10 cellular contexts compared by ENCODE assay signal in the genomic region with DNA sequence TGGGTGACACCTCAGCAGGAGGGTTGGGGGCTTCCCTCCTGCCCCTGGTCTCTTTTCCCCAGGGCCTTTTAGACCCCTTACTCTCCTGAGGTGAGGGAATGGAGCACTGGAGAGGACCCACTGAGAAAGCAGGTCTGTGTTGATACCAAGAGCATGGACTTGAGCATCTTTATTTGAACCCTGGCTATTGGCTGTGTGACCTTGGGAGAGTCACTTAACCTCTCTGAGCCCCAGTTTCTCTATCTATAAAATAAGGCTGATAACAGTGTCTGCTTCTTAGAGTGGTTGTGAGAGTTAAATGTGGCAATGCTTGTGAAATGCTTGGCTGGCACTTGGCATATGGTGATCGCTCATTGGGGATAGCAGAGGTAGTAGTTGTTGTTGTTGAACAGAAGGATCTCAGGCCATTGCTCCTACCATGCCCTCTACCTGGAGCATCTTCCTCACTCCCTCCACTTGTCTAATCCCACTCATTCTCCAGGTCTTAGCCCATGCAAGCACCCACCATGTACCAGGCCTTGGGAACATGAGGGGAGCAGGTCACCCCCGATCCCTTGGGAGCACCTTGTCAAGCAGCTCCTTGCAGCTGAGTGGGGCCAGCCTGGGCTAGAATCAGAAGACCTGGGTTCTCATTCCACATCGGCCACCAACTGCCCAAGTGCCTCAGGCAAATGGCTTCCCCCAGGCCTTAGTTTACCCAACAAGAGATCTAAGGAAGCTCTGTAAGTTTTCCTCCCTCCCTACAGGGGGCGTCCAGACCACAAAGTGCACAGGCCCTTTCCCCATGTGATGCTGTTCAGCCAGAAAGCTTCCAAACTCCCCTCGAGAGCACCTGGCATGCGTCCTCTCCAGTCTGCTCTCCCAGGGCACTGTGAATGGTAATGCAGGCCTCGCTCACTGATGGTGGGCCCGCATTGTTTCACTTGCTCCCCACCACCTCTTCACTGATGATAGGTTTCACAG.
A peak's percentile ranks its signal among the peaks of the same experiment; 100 is the strongest.
DNase-seq lines count a peak whose midpoint lies in the region; ATAC-seq and TF ChIP-seq lines count a peak whose summit lies in the region.
"Had no signal": no experiment of that assay in that cellular context is flagged by ENCODE, and none has a peak within 500 bp of the region (broad histone marks: within the 10 kb centered on the region; RNA-seq: fewer than 3 reads in every experiment).

No MANE protein-coding gene starts in this region.

- intact Hi-C loops in activated CD4-positive, alpha-beta T cell treated with anti-CD3 and anti-CD28 coated beads for 36 hours (cut with DNase I, micrococcal nuclease), result no loop called here

- H3K27me3 Mint-ChIP-seq in activated CD4-positive, alpha-beta T cell treated with anti-CD3 and anti-CD28 coated beads for 36 hours, result peaks cover 2% of the 10 kb centered on the region
- peaks cover under 1% of the 10 kb centered on the region for H3K27me3 Mint-ChIP-seq in activated CD4-positive, alpha-beta T cell treated with anti-CD3 and anti-CD28 coated beads, Interleukin-2, amount 10 ng/mL, durations not matched to agents 7 days and 5 days
- H3K27me3 Mint-ChIP-seq in chondrocyte (ENCODE audit: low read depth) (peaks cover 3% of the 10 kb centered on the region), progenitor cell of endocrine pancreas (peaks cover 10% of the 10 kb centered on the region)

- H3K9me3 Mint-ChIP-seq in activated CD4-positive, alpha-beta T cell treated with anti-CD3 and anti-CD28 coated beads for 36 hours (ENCODE audit: low read depth), result no peaks in the 10 kb centered on the region
- H3K9me3 Mint-ChIP-seq in activated CD4-positive, alpha-beta T cell treated with anti-CD3 and anti-CD28 coated beads, Interleukin-2, amount 10 ng/mL, durations not matched to agents 7 days and 5 days, result no peaks in the 10 kb centered on the region
- no peaks in the 10 kb centered on the region for H3K9me3 Mint-ChIP-seq in chondrocyte (ENCODE audit: low read depth)
- no peaks in the 10 kb centered on the region for H3K9me3 Mint-ChIP-seq in progenitor cell of endocrine pancreas (ENCODE audit: low read depth)

- H3K4me1 Mint-ChIP-seq in activated CD4-positive, alpha-beta T cell treated with anti-CD3 and anti-CD28 coated beads for 36 hours, result no peaks in the 10 kb centered on the region
- H3K4me1 Mint-ChIP-seq in activated CD4-positive, alpha-beta T cell treated with anti-CD3 and anti-CD28 coated beads, Interleukin-2, amount 10 ng/mL, durations not matched to agents 7 days and 5 days, result no peaks in the 10 kb centered on the region
- H3K4me1 Mint-ChIP-seq in chondrocyte (ENCODE audit: low read depth), result peaks cover 3% of the 10 kb centered on the region
- H3K4me1 Mint-ChIP-seq in progenitor cell of endocrine pancreas (ENCODE audit: low read depth), result peaks cover 9% of the 10 kb centered on the region

- no peak for ATAC-seq in activated CD4-positive, alpha-beta T cell treated with anti-CD3 and anti-CD28 coated beads for 36 hours
- no peak for ATAC-seq in GM19023 (IDR thresholded peaks at IDR 0.05; ENCODE audit: unreplicated experiment)
- ATAC-seq: pancreas had no signal

- no peak overlapping the region for H3K27ac Mint-ChIP-seq in activated CD4-positive, alpha-beta T cell treated with anti-CD3 and anti-CD28 coated beads for 36 hours
- no peak overlapping the region for H3K27ac Mint-ChIP-seq in activated CD4-positive, alpha-beta T cell treated with anti-CD3 and anti-CD28 coated beads, Interleukin-2, amount 10 ng/mL, durations not matched to agents 7 days and 5 days
- H3K27ac Mint-ChIP-seq in chondrocyte (ENCODE audit: unreplicated experiment) (no peak overlapping the region), progenitor cell of endocrine pancreas (no peak overlapping the region)

- POLR2A ChIA-PET in activated CD4-positive, alpha-beta T cell treated with anti-CD3 and anti-CD28 coated beads for 36 hours (lab: Charles Lee), result no interaction called here
- POLR2A ChIA-PET in activated CD4-positive, alpha-beta T cell treated with anti-CD3 and anti-CD28 coated beads, Interleukin-2, amount 10 ng/mL, durations not matched to agents 7 days and 5 days (lab: Charles Lee), result no interaction called here

- DNase-seq in activated CD4-positive, alpha-beta T cell treated with anti-CD3 and anti-CD28 coated beads for 36 hours, result peak; percentile 25
- no peak for DNase-seq in activated CD4-positive, alpha-beta T cell treated with anti-CD3 and anti-CD28 coated beads, Interleukin-2, amount 10 ng/mL, durations not matched to agents 7 days and 5 days
- DNase-seq in NAMALWA (ENCODE audit: low spot score), result peak; percentile 48
- no peak for DNase-seq in chondrocyte (ENCODE audit: low spot score)
- DNase-seq in progenitor cell of endocrine pancreas (ENCODE audit: low spot score, unreplicated experiment), result no peak
- DNase-seq in hippocampal formation (lab: John Stamatoyannopoulos, UW), result no peak
- no peak for DNase-seq in COLO829 (ENCODE audit: low spot score)
- DNase-seq: activated gamma-delta T cell, pancreas had no signal

- H3K36me3 Mint-ChIP-seq in activated CD4-positive, alpha-beta T cell treated with anti-CD3 and anti-CD28 coated beads for 36 hours (ENCODE audit: low read depth), result no peaks in the 10 kb centered on the region
- no peaks in the 10 kb centered on the region for H3K36me3 Mint-ChIP-seq in activated CD4-positive, alpha-beta T cell treated with anti-CD3 and anti-CD28 coated beads, Interleukin-2, amount 10 ng/mL, durations not matched to agents 7 days and 5 days (ENCODE audit: low read depth)
- H3K36me3 Mint-ChIP-seq in chondrocyte (ENCODE audit: low read depth) (no peaks in the 10 kb centered on the region), progenitor cell of endocrine pancreas (ENCODE audit: insufficient read depth) (no peaks in the 10 kb centered on the region)

- CTCF ChIA-PET in activated CD4-positive, alpha-beta T cell treated with anti-CD3 and anti-CD28 coated beads for 36 hours (lab: Charles Lee), result interaction anchor here (0.6 to 1.2 kb wide), 4 partner anchors 14 to 208 kb away, joined by 3 read pairs; no protein-coding TSS in a partner anchor
- CTCF ChIA-PET in activated CD4-positive, alpha-beta T cell treated with anti-CD3 and anti-CD28 coated beads, Interleukin-2, amount 10 ng/mL, durations not matched to agents 7 days and 5 days (lab: Charles Lee), result interaction anchor here (1.2 kb wide), 1 partner anchor 26 kb away, joined by 3 read pairs; no protein-coding TSS in a partner anchor

- TF ChIP-seq CTCF in chondrocyte (IDR thresholded peaks at IDR 0.05), result peak; percentile 57
- peak; percentile 44 for TF ChIP-seq CTCF in progenitor cell of endocrine pancreas (IDR thresholded peaks at IDR 0.05; ENCODE audit: unreplicated experiment)

- no peak overlapping the region for H3K4me3 Mint-ChIP-seq in activated CD4-positive, alpha-beta T cell treated with anti-CD3 and anti-CD28 coated beads for 36 hours
- H3K4me3 Mint-ChIP-seq in activated CD4-positive, alpha-beta T cell treated with anti-CD3 and anti-CD28 coated beads, Interleukin-2, amount 10 ng/mL, durations not matched to agents 7 days and 5 days, result no peak overlapping the region
- no peak overlapping the region for H3K4me3 Mint-ChIP-seq in chondrocyte (ENCODE audit: unreplicated experiment)
- no peak overlapping the region for H3K4me3 Mint-ChIP-seq in progenitor cell of endocrine pancreas (ENCODE audit: low read depth)

Comparison
In these comparisons a context has a peak if more than half of its experiments do, and no peak if none do; other contexts are left out.
1. DNase-seq: peak in activated CD4-positive, alpha-beta T cell treated with anti-CD3 and anti-CD28 coated beads for 36 hours (single experiment) and NAMALWA (single experiment); none in activated CD4-positive, alpha-beta T cell treated with anti-CD3 and anti-CD28 coated beads, Interleukin-2, amount 10 ng/mL, durations not matched to agents 7 days and 5 days (single experiment), chondrocyte (single experiment), progenitor cell of endocrine pancreas (single experiment), hippocampal formation (0 of 2) and COLO829 (single experiment).